In the genomic region with DNA sequence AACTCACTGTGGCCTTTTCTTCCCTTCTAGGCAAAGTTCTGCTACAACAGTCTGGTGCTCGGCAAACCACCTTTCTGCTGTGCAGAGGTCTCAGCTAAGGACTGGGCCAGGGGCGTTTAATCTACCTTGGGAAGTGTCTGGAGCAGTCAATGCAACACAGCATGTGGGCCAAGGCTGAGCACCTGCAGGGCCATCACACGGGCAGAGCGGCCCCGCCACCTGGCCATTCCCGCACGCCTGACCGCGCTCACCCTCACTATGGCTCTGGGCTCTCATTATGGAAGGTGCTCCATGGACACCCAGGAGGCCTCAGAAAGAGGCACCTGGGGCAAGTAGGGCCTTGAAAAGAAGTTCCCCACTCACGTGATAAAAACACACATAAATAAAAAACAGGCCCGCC, we compare ENCODE assay signal across 11 cellular contexts.
"Had no signal": no experiment of that assay in that cellular context is flagged by ENCODE, and none has a peak within 500 bp of the region (broad histone marks: within the 10 kb centered on the region; RNA-seq: fewer than 3 reads in every experiment).

No MANE protein-coding gene starts in this region.

- H3K9me3 ChIP-seq: breast epithelium had no signal

- ATAC-seq: activated naive CD8-positive, alpha-beta T cell treated with anti-CD3 and anti-CD28 coated beads, Interleukin-2, amount 50 U/mL, for 24 hours; left colon; naive thymus-derived CD4-positive, alpha-beta T cell had no signal

- H3K27me3 ChIP-seq: breast epithelium had no signal

- H3K27ac ChIP-seq: breast epithelium had no signal

- H3K4me1 ChIP-seq: breast epithelium had no signal

- H3K4me3 ChIP-seq: breast epithelium, lung had no signal

- H3K36me3 ChIP-seq: breast epithelium had no signal

- DNase-seq: activated CD4-positive, alpha-beta T cell treated with anti-CD3 and anti-CD28 coated beads, Interleukin-2, amount 50 U/mL, for 1 hour; activated CD4-positive, CD25-positive, alpha-beta regulatory T cell; activated naive CD4-positive, alpha-beta T cell; activated naive CD8-positive, alpha-beta T cell treated with anti-CD3 and anti-CD28 coated beads, Interleukin-2, amount 50 U/mL, for 24 hours; activated T-cell treated with anti-CD3 and anti-CD28 coated beads for 4 hours; aorta; left colon; naive thymus-derived CD4-positive, alpha-beta T cell; stimulated activated CD4-positive, alpha-beta T cell treated with anti-CD3 and anti-CD28 coated beads, Interleukin-1b, Interleukin-23, amount 100 ng/mL, for 48 hours had no signal
